In the genomic region with DNA sequence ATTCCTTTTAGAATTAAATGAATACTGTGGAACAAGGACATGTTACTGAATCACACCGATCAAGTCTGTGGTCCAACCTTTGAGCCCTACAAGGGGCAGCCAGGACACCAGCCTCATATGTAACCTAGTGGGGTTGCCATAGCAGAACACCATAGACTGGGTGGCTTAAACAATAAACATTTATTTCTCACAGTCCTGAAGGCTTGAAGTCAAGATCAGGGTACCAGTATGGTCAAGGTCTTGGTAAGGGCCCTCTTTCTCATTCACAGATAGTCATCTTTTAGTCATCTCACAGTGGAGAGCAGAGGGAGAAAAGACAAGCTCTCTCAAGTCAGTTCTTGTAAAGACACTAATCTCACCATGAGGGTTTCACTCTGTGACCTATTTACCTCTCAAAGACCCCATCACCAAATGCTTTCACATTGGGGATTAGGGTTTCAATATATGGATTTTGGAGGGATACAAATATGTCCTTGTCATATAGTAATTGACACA, we compare ENCODE assay signal across 29 cellular contexts.
"Had no signal": no experiment of that assay in that cellular context is flagged by ENCODE, and none has a peak within 500 bp of the region (broad histone marks: within the 10 kb centered on the region; RNA-seq: fewer than 3 reads in every experiment).

No MANE protein-coding gene starts in this region.

- H3K4me1 ChIP-seq: pancreas, upper lobe of right lung, uterus had no signal

- H3K27ac Mint-ChIP-seq: mesothelial cell of epicardium; natural killer cell treated with Interleukin-12 subunit alpha and Interleukin-12 subunit beta and Interleukin-15 and Interleukin-18, amount 100 ng/mL, for 72 hours; progenitor cell of endocrine pancreas; stimulated activated naive CD8-positive, alpha-beta T cell treated with anti-CD3 and anti-CD28 coated beads, Interleukin-15, Interleukin-2, amounts not matched to agents 100 ng/mL and 50 ng/mL, for 24 hours had no signal

- H3K36me3 Mint-ChIP-seq: mesothelial cell of epicardium; naive B cell; natural killer cell treated with Interleukin-12 subunit alpha and Interleukin-12 subunit beta and Interleukin-15 and Interleukin-18, amount 100 ng/mL, for 72 hours; stimulated activated naive B cell treated with anti-CD40 and anti-IgM and Interleukin-4, amounts not matched to agents 10 μg/mL and 1 μg/mL and 100 μg/mL, for 72 hours had no signal

- H3K36me3 ChIP-seq: neutrophil, pancreas, right lobe of liver, thoracic aorta, tibial nerve, upper lobe of right lung, uterus had no signal

- H3K4me3 ChIP-seq: dorsolateral prefrontal cortex, lung, mucosa of descending colon, pancreas, right lobe of liver, thoracic aorta, tibial nerve, upper lobe of right lung, uterus had no signal

- H3K9me3 ChIP-seq: mucosa of descending colon, neutrophil, pancreas, right lobe of liver, thoracic aorta, upper lobe of right lung, uterus had no signal

- H3K4me1 Mint-ChIP-seq: mesothelial cell of epicardium, neural crest cell had no signal

- FAIRE-seq: colon, endothelial cell of umbilical vein, frontal cortex, kidney, pancreas, small intestine had no signal

- H3K27me3 Mint-ChIP-seq: naive B cell; stimulated activated naive B cell treated with anti-CD40 and anti-IgM and Interleukin-4, amounts not matched to agents 10 μg/mL and 1 μg/mL and 100 μg/mL, for 72 hours; stimulated activated naive CD8-positive, alpha-beta T cell treated with anti-CD3 and anti-CD28 coated beads, Interleukin-15, Interleukin-2, amounts not matched to agents 100 ng/mL and 50 ng/mL, for 24 hours had no signal

- H3K9me3 Mint-ChIP-seq: naive B cell; neural crest cell; stimulated activated naive B cell treated with anti-CD40 and anti-IgM and Interleukin-4, amounts not matched to agents 10 μg/mL and 1 μg/mL and 100 μg/mL, for 72 hours; stimulated activated naive CD8-positive, alpha-beta T cell treated with anti-CD3 and anti-CD28 coated beads, Interleukin-15, Interleukin-2, amounts not matched to agents 100 ng/mL and 50 ng/mL, for 24 hours had no signal

- H3K27me3 ChIP-seq: dorsolateral prefrontal cortex, neutrophil, pancreas, right lobe of liver, tibial nerve, upper lobe of right lung, uterus had no signal

- H3K27ac ChIP-seq: dorsolateral prefrontal cortex, neutrophil, pancreas, right lobe of liver, thoracic aorta, tibial nerve, upper lobe of right lung, uterus had no signal

- ATAC-seq: left lobe of liver; mucosa of descending colon; natural killer cell treated with Interleukin-12 subunit alpha and Interleukin-12 subunit beta and Interleukin-15 and Interleukin-18, amount 100 ng/mL, for 72 hours; pancreas; right lobe of liver; stimulated activated naive B cell treated with anti-CD40 and anti-IgM and Interleukin-4, amounts not matched to agents 10 μg/mL and 1 μg/mL and 100 μg/mL, for 72 hours; upper lobe of right lung had no signal

- DNase-seq: dorsolateral prefrontal cortex; effector CD8-positive, alpha-beta T cell; erythroblast; head of caudate nucleus; kidney; mesenchymal stem cell; mucosa of descending colon; naive B cell; pancreas; right lobe of liver; small intestine; stimulated activated CD4-positive, alpha-beta T cell treated with anti-CD3 and anti-CD28 coated beads, Interleukin-15, amount 100 ng/mL, for 24 hours; stimulated activated CD4-positive, alpha-beta T cell treated with anti-CD3 and anti-CD28 coated beads, Interleukin-2, amount 100 ng/mL, for 48 hours; stimulated activated naive B cell treated with anti-CD40 and anti-IgM and Interleukin-4, amounts not matched to agents 10 μg/mL and 1 μg/mL and 100 μg/mL, for 72 hours; upper lobe of right lung; uterus had no signal

- H3K4me3 Mint-ChIP-seq: mesothelial cell of epicardium; naive B cell; natural killer cell treated with Interleukin-12 subunit alpha and Interleukin-12 subunit beta and Interleukin-15 and Interleukin-18, amount 100 ng/mL, for 72 hours; neural crest cell; stimulated activated naive B cell treated with anti-CD40 and anti-IgM and Interleukin-4, amounts not matched to agents 10 μg/mL and 1 μg/mL and 100 μg/mL, for 72 hours; stimulated activated naive CD8-positive, alpha-beta T cell treated with anti-CD3 and anti-CD28 coated beads, Interleukin-15, Interleukin-2, amounts not matched to agents 100 ng/mL and 50 ng/mL, for 24 hours had no signal
